In the genomic region with DNA sequence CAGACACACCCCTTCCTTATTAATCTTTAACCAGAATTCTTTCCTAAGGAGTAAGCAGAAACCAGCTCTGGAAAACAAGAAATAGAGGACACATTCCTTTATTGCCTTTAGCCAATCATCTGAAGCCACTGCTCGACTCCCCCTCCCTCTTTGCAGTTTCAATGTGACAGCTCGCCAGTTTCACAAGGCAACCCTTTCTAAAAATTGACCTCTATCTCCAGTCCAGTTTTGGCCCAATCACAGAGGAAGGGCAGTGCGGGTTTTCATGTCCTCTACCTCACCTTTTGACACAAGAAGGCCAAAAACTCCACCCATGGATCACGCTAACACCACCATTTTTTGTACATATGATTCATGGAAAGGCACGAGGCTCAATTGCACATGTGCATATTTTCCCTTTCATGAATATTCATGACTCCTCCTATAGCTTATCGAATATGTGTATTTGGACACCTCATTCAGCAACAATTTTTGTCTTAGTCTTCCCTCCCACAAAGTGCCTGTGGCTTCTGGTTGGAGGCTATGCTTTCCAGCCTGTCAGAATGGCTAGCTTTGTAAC, we compare ENCODE assay signal across 7 cellular contexts. TPM values are rescaled to one million over a fixed set of nuclear protein-coding genes. Genes with fewer than 3 reads are reported as not detected.
DNase-seq lines count a peak whose midpoint lies in the region; ATAC-seq and TF ChIP-seq lines count a peak whose summit lies in the region.

No MANE protein-coding gene starts in this region.

- H3K27me3 ChIP-seq in left ventricle myocardium inferior (ENCODE audit: low read depth), result no peaks in the 10 kb centered on the region

- H3K4me3 ChIP-seq in left ventricle myocardium inferior, result peak overlapping the region; percentile 9

- TF ChIP-seq CTCF in left ventricle myocardium inferior (IDR thresholded peaks at IDR 0.05; ENCODE audit: borderline replicate concordance), result no peak

- H3K4me1 ChIP-seq in left ventricle myocardium inferior, result peaks cover 57% of the 10 kb centered on the region

- H3K9me3 Mint-ChIP-seq in stimulated activated effector memory CD8-positive, alpha-beta T cell treated with anti-CD3 and anti-CD28 coated beads, Interleukin-12 subunit alpha, Interleukin-12 subunit beta, amount 100 ng/mL, for 72 hours, result peaks cover 3% of the 10 kb centered on the region

- no peaks in the 10 kb centered on the region for H3K36me3 Mint-ChIP-seq in stimulated activated effector memory CD8-positive, alpha-beta T cell treated with anti-CD3 and anti-CD28 coated beads, Interleukin-12 subunit alpha, Interleukin-12 subunit beta, amount 100 ng/mL, for 72 hours

- H3K27ac ChIP-seq in left ventricle myocardium inferior (replicated peaks), result peak overlapping the region; percentile 84

- no peaks in the 10 kb centered on the region for H3K9me3 ChIP-seq in left ventricle myocardium inferior (replicated peaks)

- intact Hi-C loops in left ventricle myocardium inferior (cut with micrococcal nuclease), result no loop called here

- ATAC-seq in stimulated activated effector memory CD8-positive, alpha-beta T cell treated with anti-CD3 and anti-CD28 coated beads, Interleukin-12 subunit alpha, Interleukin-12 subunit beta, amount 100 ng/mL, for 72 hours, result no peak
- no peak for ATAC-seq in GM21737 (IDR thresholded peaks at IDR 0.05; ENCODE audit: unreplicated experiment)
- ATAC-seq in stimulated activated naive CD8-positive, alpha-beta T cell treated with anti-CD3 and anti-CD28 coated beads, Interleukin-15, Interleukin-2, amounts not matched to agents 100 U/mL and 50 U/mL, for 24 hours, result no peak

- DNase-seq in HCEC 1CT, result peak; percentile 100
- DNase-seq in T1000 (lab: John Stamatoyannopoulos, UW), result peak; percentile 81
- no peak for DNase-seq in left ventricle myocardium inferior
- no peak for DNase-seq in stimulated activated effector memory CD8-positive, alpha-beta T cell treated with anti-CD3 and anti-CD28 coated beads, Interleukin-12 subunit alpha, Interleukin-12 subunit beta, amount 100 ng/mL, for 72 hours (ENCODE audit: low spot score in 2 of 2)
- DNase-seq in NCI-H187 (lab: John Stamatoyannopoulos, UW), result no peak
- no peak for DNase-seq in stimulated activated naive CD8-positive, alpha-beta T cell treated with anti-CD3 and anti-CD28 coated beads, Interleukin-15, Interleukin-2, amounts not matched to agents 100 U/mL and 50 U/mL, for 24 hours

- no peak overlapping the region for H3K4me3 Mint-ChIP-seq in stimulated activated effector memory CD8-positive, alpha-beta T cell treated with anti-CD3 and anti-CD28 coated beads, Interleukin-12 subunit alpha, Interleukin-12 subunit beta, amount 100 ng/mL, for 72 hours

- peaks cover 28% of the 10 kb centered on the region for H3K4me1 Mint-ChIP-seq in stimulated activated effector memory CD8-positive, alpha-beta T cell treated with anti-CD3 and anti-CD28 coated beads, Interleukin-12 subunit alpha, Interleukin-12 subunit beta, amount 100 ng/mL, for 72 hours

- H3K36me3 ChIP-seq in left ventricle myocardium inferior, result no peaks in the 10 kb centered on the region

- H3K27ac Mint-ChIP-seq in stimulated activated effector memory CD8-positive, alpha-beta T cell treated with anti-CD3 and anti-CD28 coated beads, Interleukin-12 subunit alpha, Interleukin-12 subunit beta, amount 100 ng/mL, for 72 hours, result peak overlapping the region; percentile 9

RNA-seq across cellular contexts. Expression of a gene that starts 24.3 kb away (rescaled TPM):
- total RNA-seq in left ventricle myocardium inferior, result 6.9 TPM

RNA-seq across cellular contexts. Expression of a gene that starts 25.7 kb away (rescaled TPM):
- not detected for total RNA-seq in left ventricle myocardium inferior

RNA-seq across cellular contexts. Expression of a gene that starts 40.3 kb away (rescaled TPM):
- total RNA-seq in left ventricle myocardium inferior, result 31.0 TPM

RNA-seq across cellular contexts. Expression of a gene that starts 50.3 kb away (rescaled TPM):
- total RNA-seq in left ventricle myocardium inferior, result 4.5 TPM

Comparison
In these comparisons a context has a peak if more than half of its experiments do, and no peak if none do; other contexts are left out.
1. DNase-seq: peak in HCEC 1CT (single experiment) and T1000 (single experiment); none in left ventricle myocardium inferior (single experiment), stimulated activated effector memory CD8-positive, alpha-beta T cell treated with anti-CD3 and anti-CD28 coated beads, Interleukin-12 subunit alpha, Interleukin-12 subunit beta, amount 100 ng/mL, for 72 hours (0 of 2), NCI-H187 (0 of 2) and stimulated activated naive CD8-positive, alpha-beta T cell treated with anti-CD3 and anti-CD28 coated beads, Interleukin-15, Interleukin-2, amounts not matched to agents 100 U/mL and 50 U/mL, for 24 hours (single experiment).